ENCODE assay signal across 20 cellular contexts in the genomic region with DNA sequence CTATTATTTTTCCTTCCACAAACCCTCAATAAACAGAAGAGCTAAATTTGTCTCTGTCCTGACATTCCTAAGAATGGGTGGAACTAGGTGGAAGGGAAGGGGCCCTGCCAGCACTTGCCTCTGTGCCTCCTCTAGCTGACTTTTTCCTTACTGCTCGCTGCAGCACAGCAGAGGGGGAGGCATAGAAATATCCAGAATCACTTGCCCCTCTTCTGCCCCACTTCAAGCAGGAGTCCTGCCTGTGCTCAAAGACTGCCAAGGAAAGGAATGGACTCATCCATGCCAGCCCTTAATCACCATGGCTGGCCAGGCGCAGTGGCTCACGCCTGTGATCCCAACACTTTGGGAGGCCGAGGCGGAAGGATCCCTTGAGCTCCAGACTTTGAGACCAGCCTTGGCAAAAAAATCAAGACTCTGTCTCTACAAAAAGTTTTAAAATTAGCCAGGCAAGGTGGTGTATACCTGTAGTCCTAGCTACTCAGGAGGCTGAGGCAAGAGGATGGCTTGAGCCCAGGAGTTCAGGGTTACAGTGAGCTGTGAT. TPM values are rescaled to one million over a fixed set of nuclear protein-coding genes. Genes with fewer than 3 reads are reported as not detected.
A peak's percentile ranks its signal among the peaks of the same experiment; 100 is the strongest.
DNase-seq lines count a peak whose midpoint lies in the region; ATAC-seq, FAIRE-seq and TF ChIP-seq lines count a peak whose summit lies in the region.
"Had no signal": no experiment of that assay in that cellular context is flagged by ENCODE, and none has a peak within 500 bp of the region (broad histone marks: within the 10 kb centered on the region; RNA-seq: fewer than 3 reads in every experiment).

No MANE protein-coding gene starts in this region.

- RAD21 ChIA-PET in HCT116 (lab: Charles Lee; ENCODE audit: low non-redundant PET in 1 of 2, low total read pairs in 2 of 2, uncharacterized antibody in 2 of 2, unreplicated experiment in 2 of 2) = no interaction called here

- POLR2A ChIA-PET in HCT116 (lab: Charles Lee) = no interaction called here

- WGBS in esophagus, 2 donors = 74 to 82% methylated on average over 5 of the region's 5 CpGs
- 91 to 94% methylated on average over 5 of the region's 5 CpGs for WGBS in sigmoid colon, 2 donors
- WGBS in small intestine, 3 donors = 86 to 94% (median 91%) methylated on average over 5 of the region's 5 CpGs

- no peak overlapping the region for H2AFZ ChIP-seq in HCT116 (ENCODE audit: low read depth, low read length, poor library complexity, severe bottlenecking)
- peak overlapping the region; percentile 3 for H2AFZ ChIP-seq in keratinocyte (ENCODE audit: control insufficient read depth, low read length)

- H3K9me3 ChIP-seq in HCT116 (ENCODE audit: control insufficient read depth in 1 of 2, insufficient read depth in 1 of 2, low read depth in 1 of 2, low read length in 2 of 2) = no peaks in the 10 kb centered on the region
- no peaks in the 10 kb centered on the region for H3K9me3 ChIP-seq in esophagus (ENCODE audit: control insufficient read depth in 2 of 2, insufficient read depth in 1 of 2, low read depth in 1 of 2, low read length in 1 of 2)
- H3K9me3 ChIP-seq in keratinocyte (ENCODE audit: control insufficient read depth, low read depth, low read length) = no peaks in the 10 kb centered on the region
- no peaks in the 10 kb centered on the region for H3K9me3 ChIP-seq in sigmoid colon
- H3K9me3 ChIP-seq in small intestine (ENCODE audit: control insufficient read depth, low read depth) = no peaks in the 10 kb centered on the region
- H3K9me3 ChIP-seq: uterus had no signal

- FAIRE-seq in keratinocyte (lab: Jason Lieb, UNC) (no peak), small intestine (lab: Jason Lieb, UNC) (no peak)
- FAIRE-seq: astrocyte, D721Med had no signal

- H3K4me3 ChIP-seq in HCT116 (replicated peaks in 1 of 2; ENCODE audit: low read depth in 1 of 2, low read length in 2 of 2) (no peak overlapping the region), esophagus (ENCODE audit: low read depth in 1 of 2, low read length in 2 of 2) (no peak overlapping the region), keratinocyte (ENCODE audit: control insufficient read depth in 2 of 3, extremely low read depth in 1 of 3, insufficient read depth in 2 of 3, low read depth in 1 of 3, low read length in 3 of 3) (no peak overlapping the region), sigmoid colon (no peak overlapping the region), small intestine (ENCODE audit: low read depth in 1 of 2, low read length in 2 of 2) (no peak overlapping the region)
- H3K4me3 ChIP-seq: uterus had no signal

- H4K20me1 ChIP-seq in HCT116 (ENCODE audit: insufficient read depth) (no peaks in the 10 kb centered on the region), keratinocyte (ENCODE audit: control insufficient read depth, extremely low read depth, insufficient read depth, low read length) (no peaks in the 10 kb centered on the region)

- no TSS peak for BruUV-seq in HCT116 (replicated peaks; lab: Mats Ljungman, UMichigan)

- TF ChIP-seq CTCF in HCT116 (IDR thresholded peaks at IDR 0.05 in 2 of 3, conservative IDR thresholded peaks at IDR 0.05 in 1 of 3; ENCODE audit: borderline replicate concordance in 1 of 3, insufficient read depth in 1 of 3, low read depth in 2 of 3, low read length in 2 of 3) (no peak), keratinocyte (optimal IDR thresholded peaks at IDR 0.05 in 1 of 3, IDR thresholded peaks at IDR 0.05 in 1 of 3, conservative IDR thresholded peaks at IDR 0.05 in 1 of 3; ENCODE audit: extremely low read depth in 1 of 3, insufficient read depth in 2 of 3, low read length in 3 of 3) (no peak), sigmoid colon (IDR thresholded peaks at IDR 0.05) (no peak)

- H3K9ac ChIP-seq in HCT116 (ENCODE audit: low read length) (no peak overlapping the region), keratinocyte (ENCODE audit: control insufficient read depth, extremely low read depth, insufficient read depth, low read length) (no peak overlapping the region)

- CTCF ChIA-PET in HCT116 (lab: Charles Lee) = no interaction called here

- no peaks in the 10 kb centered on the region for H3K4me1 ChIP-seq in HCT116 (ENCODE audit: control insufficient read depth in 1 of 2, insufficient read depth in 2 of 2, low read length in 2 of 2)
- peaks cover 0 to 4% of the 10 kb centered on the region in 2 donors for H3K4me1 ChIP-seq in esophagus (ENCODE audit: control insufficient read depth in 2 of 2, insufficient read depth in 2 of 2, low read length in 1 of 2)
- H3K4me1 ChIP-seq in keratinocyte (ENCODE audit: control insufficient read depth, extremely low read depth, insufficient read depth, low read length) = peaks cover 7% of the 10 kb centered on the region
- H3K4me1 ChIP-seq in sigmoid colon = peaks cover 0 to 91% (median 89%) of the 10 kb centered on the region in 4 donors
- no peaks in the 10 kb centered on the region for H3K4me1 ChIP-seq in small intestine (ENCODE audit: control insufficient read depth in 2 of 2, insufficient read depth in 1 of 2, low read depth in 1 of 2, low read length in 1 of 2)

- no peak for TF ChIP-seq RAD21 in HCT116 (IDR thresholded peaks at IDR 0.05; ENCODE audit: low read depth)

- no peaks in the 10 kb centered on the region for H3K9me1 ChIP-seq in keratinocyte (ENCODE audit: control insufficient read depth, extremely low read depth, insufficient read depth, low read length)

- H3K79me2 ChIP-seq in HCT116 (ENCODE audit: insufficient read depth, low read length) = no peaks in the 10 kb centered on the region
- no peaks in the 10 kb centered on the region for H3K79me2 ChIP-seq in keratinocyte (ENCODE audit: control insufficient read depth, insufficient read depth, low read length)

- TF ChIP-seq POLR2A in HCT116 (IDR thresholded peaks at IDR 0.05; ENCODE audit: borderline replicate concordance, extremely low read depth, insufficient read depth, insufficient read length) (no peak), sigmoid colon (IDR thresholded peaks at IDR 0.05) (no peak)

- no peak for TF ChIP-seq EP300 in sigmoid colon (IDR thresholded peaks at IDR 0.05)

- H3K27me3 ChIP-seq in HCT116 (ENCODE audit: insufficient read depth, low read length) (peaks cover 39% of the 10 kb centered on the region), esophagus (ENCODE audit: control insufficient read depth in 1 of 2, insufficient read depth in 2 of 2, low read length in 2 of 2) (no peaks in the 10 kb centered on the region), keratinocyte (ENCODE audit: control insufficient read depth, extremely low read depth, insufficient read depth, low read length) (peaks cover 20% of the 10 kb centered on the region), sigmoid colon (no peaks in the 10 kb centered on the region), small intestine (ENCODE audit: control insufficient read depth in 2 of 2, insufficient read depth in 2 of 2, low read length in 2 of 2) (no peaks in the 10 kb centered on the region)
- H3K27me3 ChIP-seq: uterus had no signal

- dilution Hi-C loops in keratinocyte (cut with MboI; ENCODE audit: extremely low pct_ligation_motif_present, low sequenced_read_pairs) = no loop called here

- DNase-seq in HCT116 (ENCODE audit: low read depth, low spot score) = no peak
- DNase-seq in keratinocyte (ENCODE audit: low read depth, low spot score) = no peak
- no peak for DNase-seq in sigmoid colon
- no peak for DNase-seq in small intestine
- no peak for DNase-seq in kidney glomerular epithelial cell (lab: John Stamatoyannopoulos, UW)
- DNase-seq in LoVo (ENCODE audit: low spot score) = no peak
- DNase-seq: activated CD4-positive, alpha-beta T cell treated with anti-CD3 and anti-CD28 coated beads for 4 hours; activated CD8-positive, alpha-beta memory T cell treated with anti-CD3 and anti-CD28 coated beads, Interleukin-2, amount 10 ng/mL, durations not matched to agents 7 days and 5 days; C1 segment of cervical spinal cord; cerebellar nuclear complex; KBM-7; NCI-H1436 treated with DMSO at 0.1 percent for 48 hours; NCI-H524; stimulated activated CD4-positive, alpha-beta T cell treated with anti-CD3 and anti-CD28 coated beads, Interleukin-4, amount 100 ng/mL, for 4 hours; T-helper 1 cell; uterus had no signal

- ATAC-seq in HCT116 (peak; percentile 22; the same call in 1 of the 2 replicates), HG02884 (IDR thresholded peaks at IDR 0.05; ENCODE audit: unreplicated experiment) (no peak)
- ATAC-seq: activated CD8-positive, alpha-beta memory T cell treated with anti-CD3 and anti-CD28 coated beads, Interleukin-2, amount 10 ng/mL, durations not matched to agents 7 days and 5 days had no signal

- H3K27ac ChIP-seq in HCT116 (ENCODE audit: low read depth, low read length) = no peak overlapping the region
- peak overlapping the region; percentile 57 to 61 for H3K27ac ChIP-seq in esophagus (ENCODE audit: low read depth in 2 of 2, low read length in 1 of 2)
- no peak overlapping the region for H3K27ac ChIP-seq in keratinocyte (ENCODE audit: control insufficient read depth, insufficient read depth, low read length)
- H3K27ac ChIP-seq in sigmoid colon = peak overlapping the region; percentile 87 to 93 (median 91)
- H3K27ac ChIP-seq in small intestine (ENCODE audit: low read depth in 1 of 2, low read length in 1 of 2) = no peak overlapping the region

- intact Hi-C loops in HCT116 (cut with micrococcal nuclease) = no loop called here
- intact Hi-C loops in sigmoid colon (cut with DNase I) = no loop called here

- no peaks in the 10 kb centered on the region for H3K9me2 ChIP-seq in HCT116 (ENCODE audit: insufficient read depth)

- H3K4me2 ChIP-seq in HCT116 (ENCODE audit: low read length) (no peak overlapping the region), keratinocyte (ENCODE audit: control insufficient read depth, extremely low read depth, insufficient read depth, low read depth, low read length) (peak overlapping the region; percentile 39)

- H3K36me3 ChIP-seq in HCT116 (ENCODE audit: control insufficient read depth in 1 of 2, insufficient read depth in 2 of 2, low read length in 2 of 2) = no peaks in the 10 kb centered on the region
- H3K36me3 ChIP-seq in esophagus (ENCODE audit: control insufficient read depth in 2 of 2, insufficient read depth in 2 of 2, low read length in 1 of 2) = no peaks in the 10 kb centered on the region
- H3K36me3 ChIP-seq in keratinocyte (ENCODE audit: control insufficient read depth in 2 of 2, extremely low read depth in 1 of 2, insufficient read depth in 2 of 2, low read length in 2 of 2) = no peaks in the 10 kb centered on the region
- no peaks in the 10 kb centered on the region for H3K36me3 ChIP-seq in sigmoid colon
- no peaks in the 10 kb centered on the region for H3K36me3 ChIP-seq in small intestine (ENCODE audit: control insufficient read depth in 2 of 2, insufficient read depth in 2 of 2, low read length in 2 of 2)
- H3K36me3 ChIP-seq: uterus had no signal

RNA-seq across cellular contexts. Expression of a gene that starts 51.8 kb away (rescaled TPM):
- total RNA-seq in HCT116 (2021; ENCODE audit: unreplicated experiment) (0.49 TPM), sigmoid colon (10 to 100 TPM; 39.5 to 84.4 (median 62.2) TPM)
- 0.45 and 0.53 TPM in 2 replicates for polyA plus RNA-seq in HCT116 (2012)
- polyA plus RNA-seq in esophagus (1 to 10 TPM; 4.4 to 5.0 TPM), keratinocyte (0.04 TPM in 1 of 3 replicates, not detected in the others), sigmoid colon (1 to 10 TPM; 1.4 to 9.9 (median 5.4) TPM), small intestine (1 to 10 TPM in 2 of 3 donors, under 1 TPM in 1; 0.67 to 6.9 (median 3.2) TPM)
- not detected for polyA plus RNA-seq in keratinocyte (2011; ENCODE audit: low read depth)
- polyA plus RNA-seq in keratinocyte (2011; cell fraction: cytosol; rRNA removed) = not detected in 2 replicates
- polyA plus RNA-seq in keratinocyte (2011; cell fraction: nucleus; rRNA removed) = 0.07 TPM in 1 of 2 replicates, not detected in the other
- 0.08 and 0.34 TPM in 2 replicates for polyA plus RNA-seq in keratinocyte (2012; ENCODE audit: low replicate concordance)
- polyA minus RNA-seq in keratinocyte = 0.03 to 2.5 TPM (median 0.77 TPM) in 3 replicates
- not detected for polyA minus RNA-seq in keratinocyte (2011; cell fraction: cytosol; rRNA and poly(A)+ RNA removed)
- polyA minus RNA-seq in keratinocyte (2011; cell fraction: nucleus; rRNA and poly(A)+ RNA removed) = not detected in 2 replicates
- total RNA-seq: activated CD8-positive, alpha-beta memory T cell treated with anti-CD3 and anti-CD28 coated beads, Interleukin-2, amount 10 ng/mL, durations not matched to agents 7 days and 5 days had no signal

Comparison
In these comparisons a context has a peak if more than half of its experiments do, and no peak if none do; other contexts are left out.
1. H3K27ac ChIP-seq: peak in esophagus (2 of 2) and sigmoid colon (4 of 4); none in HCT116 (single experiment), keratinocyte (single experiment) and small intestine (0 of 2).